Comparison of ENCODE assay signal across 11 cellular contexts in the genomic region with DNA sequence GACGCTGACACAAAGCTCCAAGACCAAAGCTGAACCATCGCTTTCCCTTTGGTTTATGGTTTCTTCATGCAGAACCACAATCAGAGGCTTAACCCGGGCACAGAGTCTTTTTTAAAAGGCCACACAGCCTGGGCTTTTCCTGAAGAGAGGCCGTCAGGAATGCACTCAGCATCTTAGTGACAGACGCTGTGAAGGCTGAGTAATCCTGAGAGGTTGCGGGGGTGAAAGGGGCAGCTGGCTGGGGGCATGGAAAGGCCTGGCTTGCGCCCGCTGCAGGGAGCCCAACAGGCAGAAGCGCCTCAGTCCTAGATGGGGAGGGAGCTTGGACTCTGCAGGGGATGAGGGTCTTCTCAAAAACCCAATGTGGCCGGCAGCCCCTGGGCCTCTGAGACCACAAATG. TPM values are rescaled to one million over a fixed set of nuclear protein-coding genes. Genes with fewer than 3 reads are reported as not detected.
A peak's percentile ranks its signal among the peaks of the same experiment; 100 is the strongest.
DNase-seq lines count a peak whose midpoint lies in the region; ATAC-seq, FAIRE-seq and TF ChIP-seq lines count a peak whose summit lies in the region.
"Had no signal": no experiment of that assay in that cellular context is flagged by ENCODE, and none has a peak within 500 bp of the region (broad histone marks: within the 10 kb centered on the region; RNA-seq: fewer than 3 reads in every experiment).

No MANE protein-coding gene starts in this region.

- H2AFZ ChIP-seq in H9 (ENCODE audit: low read length) (no peak overlapping the region), HepG2 (ENCODE audit: low read length) (no peak overlapping the region)

- H2BK20ac ChIP-seq in H9 (ENCODE audit: low read depth, low read length, poor library complexity, severe bottlenecking), result no peak overlapping the region

- no peak overlapping the region for H4K91ac ChIP-seq in H9 (ENCODE audit: insufficient read length, low read depth, low read length)

- no peak overlapping the region for H3K4me3 ChIP-seq in HepG2 (replicated peaks in 1 of 3; ENCODE audit: insufficient read depth in 1 of 3, low read depth in 2 of 3, low read length in 3 of 3)

- H3K9ac ChIP-seq in H9 (ENCODE audit: extremely low read depth, insufficient read length, low read length) (no peak overlapping the region), HepG2 (ENCODE audit: insufficient read depth, low read depth, low read length) (no peak overlapping the region)

- no peak for DNase-seq in H9
- peak; percentile 68 for DNase-seq in kidney tubule cell (ENCODE audit: low spot score)
- DNase-seq in SKM-1 treated with dmso at 0.1 percent for 144 hours (lab: John Stamatoyannopoulos, UW; ENCODE audit: unreplicated experiment), result no peak
- DNase-seq in HepG2 (ENCODE audit: low spot score), result no peak
- DNase-seq in stimulated activated CD4-positive, alpha-beta T cell treated with anti-CD3 and anti-CD28 coated beads, Interleukin-4, amount 100 ng/mL, for 24 hours, result no peak
- DNase-seq: activated CD4-positive, CD25-positive, alpha-beta regulatory T cell treated with anti-CD3 and anti-CD28 coated beads, Interleukin-2, amount 50 U/mL, for 72 hours; cortex of kidney; NCI-H526 treated with DMSO at 0.1 percent for 48 hours had no signal

- H2BK120ac ChIP-seq in H9 (ENCODE audit: low read depth, low read length, poor library complexity, severe bottlenecking), result no peak overlapping the region

- H2AK5ac ChIP-seq in H9 (ENCODE audit: insufficient read length, low read length), result no peak overlapping the region

- no peaks in the 10 kb centered on the region for H3K9me3 ChIP-seq in H9 (ENCODE audit: control insufficient read depth, low read depth, low read length)
- no peaks in the 10 kb centered on the region for H3K9me3 ChIP-seq in HepG2 (ENCODE audit: low read length)

- WGBS in H9 (ENCODE audit: extremely low coverage, insufficient read length, low lambda C conversion rate), result no CpG with 5 or more reads among the region's 10 CpGs
- 91% methylated on average over 10 of the region's 10 CpGs for WGBS in HepG2 (ENCODE audit: low lambda C conversion rate)

- H4K8ac ChIP-seq in H9 (replicated peaks; ENCODE audit: insufficient read length, low read depth, low read length), result no peak overlapping the region

- peaks cover 6% of the 10 kb centered on the region for H3K79me1 ChIP-seq in H9 (ENCODE audit: insufficient read depth, low read depth, low read length, poor library complexity, severe bottlenecking)

- BruUV-seq in HepG2 (replicated peaks; lab: Mats Ljungman, UMichigan), result no TSS peak

- no peak for ATAC-seq in HepG2

- H3K4me1 ChIP-seq in H9 (ENCODE audit: insufficient read depth, low read length), result peaks cover 22% of the 10 kb centered on the region; the same call in 1 of the 2 replicates
- H3K4me1 ChIP-seq in HepG2 (ENCODE audit: insufficient read depth, low read length), result peaks cover 56% of the 10 kb centered on the region

- CTCF ChIA-PET in HepG2 (lab: Yijun Ruan, JAX; ENCODE audit: low intra/inter-chr PET ratio, low total read pairs), result interaction anchor here (3.9 kb wide), 1 partner anchor 72 kb away, joined by 165 read pairs; no protein-coding TSS in a partner anchor

- no peak overlapping the region for H2BK5ac ChIP-seq in H9 (ENCODE audit: insufficient read length, low read length)

- no peak overlapping the region for H3K4ac ChIP-seq in H9 (ENCODE audit: low read depth, low read length)

- no peak overlapping the region for H3K14ac ChIP-seq in H9 (ENCODE audit: insufficient read depth, low read length)

- peaks cover 52 to 65% of the 10 kb centered on the region in 2 experiments for H3K4me1 Mint-ChIP-seq in H9
- H3K4me1 Mint-ChIP-seq in stimulated activated naive CD8-positive, alpha-beta T cell treated with anti-CD3 and anti-CD28 coated beads, Interleukin-15, Interleukin-2, amounts not matched to agents 100 ng/mL and 50 ng/mL, for 24 hours (ENCODE audit: low read depth), result peaks cover 78% of the 10 kb centered on the region

- H3K4me2 ChIP-seq in H9 (ENCODE audit: insufficient read depth, insufficient read length, low read length), result no peak overlapping the region
- H3K4me2 ChIP-seq in HepG2 (ENCODE audit: low read depth, low read length), result no peak overlapping the region

- H3K27ac ChIP-seq in H9 (ENCODE audit: insufficient read length, low read depth, low read length) (no peak overlapping the region), VCaP (peak overlapping the region; percentile 78), HepG2 (ENCODE audit: extremely low read length, insufficient read depth, low read length) (no peak overlapping the region)

- no peak overlapping the region for H3K56ac ChIP-seq in H9 (ENCODE audit: insufficient read length, low read depth, low read length)

- no peaks in the 10 kb centered on the region for H3K23me2 ChIP-seq in H9 (ENCODE audit: insufficient read length, low read depth, low read length, poor library complexity, severe bottlenecking)

- TF ChIP-seq EP300 in HepG2 (IDR thresholded peaks at IDR 0.05; ENCODE audit: low read depth in 2 of 2, low read length in 2 of 2) (no peak), HepG2 (CRISPR knock-in tag; IDR thresholded peaks at IDR 0.05; ENCODE audit: borderline replicate concordance) (no peak)

- H3K36me3 Mint-ChIP-seq in H9 (ENCODE audit: insufficient read depth in 1 of 3, low read depth in 3 of 3), result peaks cover 12 to 16% (median 14%) of the 10 kb centered on the region in 3 experiments
- no peaks in the 10 kb centered on the region for H3K36me3 Mint-ChIP-seq in stimulated activated naive CD8-positive, alpha-beta T cell treated with anti-CD3 and anti-CD28 coated beads, Interleukin-15, Interleukin-2, amounts not matched to agents 100 ng/mL and 50 ng/mL, for 24 hours (ENCODE audit: low read depth)

- no peak overlapping the region for H3K23ac ChIP-seq in H9 (ENCODE audit: insufficient read length, low read depth, low read length)

- in situ Hi-C loops in HepG2 (cut with HindIII; ENCODE audit: extremely low pct_ligation_motif_present, low pct_unique_long_range_greater_than_20kb), result no loop called here

- H3K27me3 ChIP-seq in H9 (ENCODE audit: insufficient read depth, low read length), result no peaks in the 10 kb centered on the region
- no peaks in the 10 kb centered on the region for H3K27me3 ChIP-seq in HepG2 (ENCODE audit: control insufficient read depth in 1 of 2, insufficient read depth in 2 of 2, low read length in 2 of 2)

- POLR2A ChIA-PET in HepG2 (lab: Yijun Ruan, JAX), result interaction anchor here (0.7 to 1.5 kb wide), 5 partner anchors 10 to 89 kb away, joined by 3 to 7 read pairs (median 5); a partner anchor contains a TSS

- no peaks in the 10 kb centered on the region for H3K27me3 Mint-ChIP-seq in H9 (ENCODE audit: low read depth)
- no peaks in the 10 kb centered on the region for H3K27me3 Mint-ChIP-seq in stimulated activated naive CD8-positive, alpha-beta T cell treated with anti-CD3 and anti-CD28 coated beads, Interleukin-15, Interleukin-2, amounts not matched to agents 100 ng/mL and 50 ng/mL, for 24 hours

- TF ChIP-seq CTCF in H9 (conservative IDR thresholded peaks at IDR 0.05) (no peak), VCaP (conservative IDR thresholded peaks at IDR 0.05) (no peak), HepG2 (CRISPR knock-in tag; IDR thresholded peaks at IDR 0.05) (no peak)

- intact Hi-C loops in HepG2 (cut with micrococcal nuclease; ENCODE audit: unreplicated experiment), result no loop called here

- peak overlapping the region in 1 of 2 experiments; percentile 63; a peak in 1 of 5 replicates for H3K4me3 Mint-ChIP-seq in H9
- peak overlapping the region; percentile 23 for H3K4me3 Mint-ChIP-seq in stimulated activated naive CD8-positive, alpha-beta T cell treated with anti-CD3 and anti-CD28 coated beads, Interleukin-15, Interleukin-2, amounts not matched to agents 100 ng/mL and 50 ng/mL, for 24 hours

- H4K20me1 ChIP-seq in H9 (ENCODE audit: control insufficient read depth, insufficient read depth, insufficient read length) (no peaks in the 10 kb centered on the region), HepG2 (ENCODE audit: insufficient read depth, low read length) (peaks cover 91% of the 10 kb centered on the region)

- peak overlapping the region; percentile 94 to 95 (median 94); a peak in 5 of 7 replicates for H3K27ac Mint-ChIP-seq in H9
- peak overlapping the region; percentile 21 for H3K27ac Mint-ChIP-seq in stimulated activated naive CD8-positive, alpha-beta T cell treated with anti-CD3 and anti-CD28 coated beads, Interleukin-15, Interleukin-2, amounts not matched to agents 100 ng/mL and 50 ng/mL, for 24 hours

- H3K79me2 ChIP-seq in H9 (ENCODE audit: insufficient read depth, low read length) (peaks cover 17% of the 10 kb centered on the region; the same call in 1 of the 2 replicates), HepG2 (ENCODE audit: insufficient read depth, low read length) (peaks cover 78% of the 10 kb centered on the region)

- H2BK15ac ChIP-seq in H9 (ENCODE audit: low read depth, low read length), result no peak overlapping the region

- no peak overlapping the region for H3T11ph ChIP-seq in H9 (ENCODE audit: low read length)

- H4K5ac ChIP-seq in H9 (ENCODE audit: insufficient read length, low read depth, low read length), result no peak overlapping the region

- H2BK12ac ChIP-seq in H9 (ENCODE audit: insufficient read length, low read depth, low read length), result no peak overlapping the region

- no peak for FAIRE-seq in HepG2 (lab: Jason Lieb, UNC)
- FAIRE-seq: islet of Langerhans had no signal

- TF ChIP-seq POLR2A in HepG2 (IDR thresholded peaks at IDR 0.05; ENCODE audit: insufficient read depth in 1 of 2, low read depth in 2 of 2, low read length in 2 of 2), result no peak

- no peak overlapping the region for H3K18ac ChIP-seq in H9 (ENCODE audit: insufficient read length, low read depth, low read length)

- no peaks in the 10 kb centered on the region for H3K9me3 Mint-ChIP-seq in H9
- no peaks in the 10 kb centered on the region for H3K9me3 Mint-ChIP-seq in stimulated activated naive CD8-positive, alpha-beta T cell treated with anti-CD3 and anti-CD28 coated beads, Interleukin-15, Interleukin-2, amounts not matched to agents 100 ng/mL and 50 ng/mL, for 24 hours

- H3K36me3 ChIP-seq in HepG2 (replicated peaks in 1 of 2; ENCODE audit: control insufficient read depth in 1 of 2, insufficient read depth in 2 of 2, low read length in 2 of 2), result peaks cover 9 to 28% of the 10 kb centered on the region in 2 experiments

- TF ChIP-seq RAD21 in HepG2 (CRISPR knock-in tag; IDR thresholded peaks at IDR 0.05), result no peak

RNA-seq across cellular contexts. Expression of a gene that starts 13.6 kb away (rescaled TPM):
- total RNA-seq in H9 (2021), result 97.5 and 103 TPM in 2 replicates
- 38.1 and 42.4 TPM in 2 replicates for total RNA-seq in HepG2 (2016; rRNA removed; fragmentation: Illumina TruSeq; extraction: Trizol)
- total RNA-seq in HepG2 (2016; cell fraction: cytosol; rRNA removed; fragmentation: Illumina TruSeq; extraction: Trizol; ENCODE audit: low read depth), result 20.5 and 21.6 TPM in 2 replicates
- 37.7 and 41.1 TPM in 2 replicates for total RNA-seq in HepG2 (2016; cell fraction: insoluble cytoplasmic fraction; rRNA removed; fragmentation: Illumina TruSeq; extraction: Trizol)
- 60.6 and 65.1 TPM in 2 replicates for total RNA-seq in HepG2 (2016; cell fraction: membrane; rRNA removed; fragmentation: Illumina TruSeq; extraction: Trizol)
- 35.7 and 38.6 TPM in 2 replicates for total RNA-seq in HepG2 (2016; cell fraction: nucleus; rRNA removed; fragmentation: Illumina TruSeq; extraction: Trizol)
- 82.5 and 91.3 TPM in 2 replicates for polyA plus RNA-seq in HepG2 (2011; rRNA removed)
- 94.6 and 96.0 TPM in 2 replicates for polyA plus RNA-seq in HepG2 (2011; cell fraction: cytosol; rRNA removed)
- polyA plus RNA-seq in HepG2 (2011; cell fraction: nucleus; rRNA removed), result 121 and 124 TPM in 2 replicates
- polyA plus RNA-seq in HepG2 (2012), result 68.6 and 96.3 TPM in 2 replicates
- polyA plus RNA-seq in HepG2 (2016; cell fraction: cytosol; fragmentation: Illumina TruSeq; extraction: Trizol; ENCODE audit: low read depth), result 59.2 and 67.3 TPM in 2 replicates
- 57.7 and 67.3 TPM in 2 replicates for polyA plus RNA-seq in HepG2 (2016; cell fraction: insoluble cytoplasmic fraction; fragmentation: Illumina TruSeq; extraction: Trizol; ENCODE audit: low read depth)
- 88.5 and 93.3 TPM in 2 replicates for polyA plus RNA-seq in HepG2 (2016; cell fraction: membrane; fragmentation: Illumina TruSeq; extraction: Trizol; ENCODE audit: low read depth)
- polyA plus RNA-seq in HepG2 (2016; cell fraction: nucleus; fragmentation: Illumina TruSeq; extraction: Trizol; ENCODE audit: insufficient read depth, low read depth), result 61.0 and 66.5 TPM in 2 replicates
- polyA minus RNA-seq in HepG2 (2011; rRNA and poly(A)+ RNA removed; ENCODE audit: low replicate concordance), result 118 and 141 TPM in 2 replicates
- 57.9 and 82.7 TPM in 2 replicates for polyA minus RNA-seq in HepG2 (2011; cell fraction: cytosol; rRNA and poly(A)+ RNA removed)
- 88.2 and 116 TPM in 2 replicates for polyA minus RNA-seq in HepG2 (2011; cell fraction: nucleus; rRNA and poly(A)+ RNA removed)

RNA-seq across cellular contexts. Expression of a gene that starts 14.4 kb away (rescaled TPM):
- total RNA-seq in H9 (2021) (1.9 and 2.2 TPM in 2 replicates), HepG2 (2016; rRNA removed; fragmentation: Illumina TruSeq; extraction: Trizol) (0.53 and 1.2 TPM in 2 replicates)
- total RNA-seq in HepG2 (2016; cell fraction: cytosol; rRNA removed; fragmentation: Illumina TruSeq; extraction: Trizol; ENCODE audit: low read depth), result 0.18 and 0.30 TPM in 2 replicates
- total RNA-seq in HepG2 (2016; cell fraction: insoluble cytoplasmic fraction; rRNA removed; fragmentation: Illumina TruSeq; extraction: Trizol), result 0.52 and 0.54 TPM in 2 replicates
- 0.21 and 0.40 TPM in 2 replicates for total RNA-seq in HepG2 (2016; cell fraction: membrane; rRNA removed; fragmentation: Illumina TruSeq; extraction: Trizol)
- 0.44 and 0.59 TPM in 2 replicates for total RNA-seq in HepG2 (2016; cell fraction: nucleus; rRNA removed; fragmentation: Illumina TruSeq; extraction: Trizol)
- 1.4 and 2.0 TPM in 2 replicates for polyA plus RNA-seq in HepG2 (2011; rRNA removed)
- 0.56 and 0.60 TPM in 2 replicates for polyA plus RNA-seq in HepG2 (2011; cell fraction: cytosol; rRNA removed)
- polyA plus RNA-seq in HepG2 (2011; cell fraction: nucleus; rRNA removed), result 3.6 and 16.3 TPM in 2 replicates
- 1.6 and 2.2 TPM in 2 replicates for polyA plus RNA-seq in HepG2 (2012)
- polyA plus RNA-seq in HepG2 (2016; cell fraction: cytosol; fragmentation: Illumina TruSeq; extraction: Trizol; ENCODE audit: low read depth), result 0.09 TPM in 1 of 2 replicates, not detected in the other
- 0.40 and 0.47 TPM in 2 replicates for polyA plus RNA-seq in HepG2 (2016; cell fraction: insoluble cytoplasmic fraction; fragmentation: Illumina TruSeq; extraction: Trizol; ENCODE audit: low read depth)
- polyA plus RNA-seq in HepG2 (2016; cell fraction: membrane; fragmentation: Illumina TruSeq; extraction: Trizol; ENCODE audit: low read depth), result 0.12 and 0.19 TPM in 2 replicates
- 1.2 and 1.8 TPM in 2 replicates for polyA plus RNA-seq in HepG2 (2016; cell fraction: nucleus; fragmentation: Illumina TruSeq; extraction: Trizol; ENCODE audit: insufficient read depth, low read depth)
- 0.54 and 2.1 TPM in 2 replicates for polyA minus RNA-seq in HepG2 (2011; rRNA and poly(A)+ RNA removed; ENCODE audit: low replicate concordance)
- 0.70 and 1.2 TPM in 2 replicates for polyA minus RNA-seq in HepG2 (2011; cell fraction: cytosol; rRNA and poly(A)+ RNA removed)
- 3.6 and 3.7 TPM in 2 replicates for polyA minus RNA-seq in HepG2 (2011; cell fraction: nucleus; rRNA and poly(A)+ RNA removed)

RNA-seq across cellular contexts. Expression of a gene that starts 50.4 kb away (rescaled TPM):
- total RNA-seq in H9 (2021), result 50.2 and 53.3 TPM in 2 replicates
- 68.3 and 89.7 TPM in 2 replicates for total RNA-seq in HepG2 (2016; rRNA removed; fragmentation: Illumina TruSeq; extraction: Trizol)
- total RNA-seq in HepG2 (2016; cell fraction: cytosol; rRNA removed; fragmentation: Illumina TruSeq; extraction: Trizol; ENCODE audit: low read depth), result 3.6 and 5.5 TPM in 2 replicates
- 68.1 and 86.4 TPM in 2 replicates for total RNA-seq in HepG2 (2016; cell fraction: insoluble cytoplasmic fraction; rRNA removed; fragmentation: Illumina TruSeq; extraction: Trizol)
- total RNA-seq in HepG2 (2016; cell fraction: membrane; rRNA removed; fragmentation: Illumina TruSeq; extraction: Trizol), result 11.5 and 12.6 TPM in 2 replicates
- 22.8 and 27.6 TPM in 2 replicates for total RNA-seq in HepG2 (2016; cell fraction: nucleus; rRNA removed; fragmentation: Illumina TruSeq; extraction: Trizol)
- 24.0 and 29.8 TPM in 2 replicates for polyA plus RNA-seq in HepG2 (2011; rRNA removed)
- 23.1 and 23.8 TPM in 2 replicates for polyA plus RNA-seq in HepG2 (2011; cell fraction: cytosol; rRNA removed)
- polyA plus RNA-seq in HepG2 (2011; cell fraction: nucleus; rRNA removed), result 7.3 and 7.5 TPM in 2 replicates
- 31.2 and 34.6 TPM in 2 replicates for polyA plus RNA-seq in HepG2 (2012)
- 5.3 and 5.4 TPM in 2 replicates for polyA plus RNA-seq in HepG2 (2016; cell fraction: cytosol; fragmentation: Illumina TruSeq; extraction: Trizol; ENCODE audit: low read depth)
- polyA plus RNA-seq in HepG2 (2016; cell fraction: insoluble cytoplasmic fraction; fragmentation: Illumina TruSeq; extraction: Trizol; ENCODE audit: low read depth), result 85.2 and 97.5 TPM in 2 replicates
- polyA plus RNA-seq in HepG2 (2016; cell fraction: membrane; fragmentation: Illumina TruSeq; extraction: Trizol; ENCODE audit: low read depth), result 10.7 TPM in 2 replicates
- polyA plus RNA-seq in HepG2 (2016; cell fraction: nucleus; fragmentation: Illumina TruSeq; extraction: Trizol; ENCODE audit: insufficient read depth, low read depth), result 48.3 and 48.4 TPM in 2 replicates
- 8.7 and 16.9 TPM in 2 replicates for polyA minus RNA-seq in HepG2 (2011; rRNA and poly(A)+ RNA removed; ENCODE audit: low replicate concordance)
- 6.6 and 10.7 TPM in 2 replicates for polyA minus RNA-seq in HepG2 (2011; cell fraction: cytosol; rRNA and poly(A)+ RNA removed)
- 9.7 and 11.1 TPM in 2 replicates for polyA minus RNA-seq in HepG2 (2011; cell fraction: nucleus; rRNA and poly(A)+ RNA removed)
